In genomic region chr1:241202321-241202845, GRCh38 we compare ENCODE assay signal across 25 cellular contexts.
A peak's percentile ranks its signal among the peaks of the same experiment; 100 is the strongest.
DNase-seq lines count a peak whose midpoint lies in the region; ATAC-seq, FAIRE-seq and TF ChIP-seq lines count a peak whose summit lies in the region.
"Had no signal": no experiment of that assay in that cellular context is flagged by ENCODE, and none has a peak within 500 bp of the region (broad histone marks: within the 10 kb centered on the region; RNA-seq: fewer than 3 reads in every experiment).

No MANE protein-coding gene starts in this region.

- H4K12ac ChIP-seq in trophoblast cell (ENCODE audit: low read depth, low read length): no peak overlapping the region

- in situ Hi-C loops in HepG2 (cut with HindIII; ENCODE audit: extremely low pct_ligation_motif_present, low pct_unique_long_range_greater_than_20kb): no loop called here

- BruUV-seq in HepG2 (replicated peaks; lab: Mats Ljungman, UMichigan): no TSS peak

- H3K36me3 Mint-ChIP-seq in WTC11 (no peaks in the 10 kb centered on the region), glutamatergic neuron (ENCODE audit: unreplicated experiment) (no peaks in the 10 kb centered on the region)

- H3K27ac Mint-ChIP-seq in WTC11: 0 out of 2 replicates have a peak overlapping the region, but pooled peaks have one; percentile 18
- H3K27ac Mint-ChIP-seq in glutamatergic neuron (ENCODE audit: unreplicated experiment): no peak overlapping the region
- H3K27ac Mint-ChIP-seq: T-helper 2 cell treated with Interferon-gamma antibody and Interleukin-4, amounts not matched to agents 5 μg/mL and 100 μg/mL, for 36 hours had no signal

- H2BK12ac ChIP-seq in trophoblast cell (ENCODE audit: low read length): no peak overlapping the region

- TF ChIP-seq CTCF in WTC11 (IDR thresholded peaks at IDR 0.05) (no peak), glutamatergic neuron (IDR thresholded peaks at IDR 0.05; ENCODE audit: partially characterized antibody, unreplicated experiment) (no peak), HepG2 (CRISPR knock-in tag; IDR thresholded peaks at IDR 0.05) (no peak)

- H3K4ac ChIP-seq in trophoblast cell (ENCODE audit: low read depth, low read length): no peak overlapping the region

- no peak overlapping the region for H3K14ac ChIP-seq in trophoblast cell (ENCODE audit: low read length)

- H3K27me3 Mint-ChIP-seq in WTC11 (ENCODE audit: low read depth): no peaks in the 10 kb centered on the region
- H3K27me3 Mint-ChIP-seq in glutamatergic neuron (ENCODE audit: unreplicated experiment): no peaks in the 10 kb centered on the region

- no peak overlapping the region for H3K23ac ChIP-seq in trophoblast cell (ENCODE audit: low read length)

- H3K4me2 ChIP-seq in trophoblast cell (ENCODE audit: low read length): peak overlapping the region; percentile 38
- no peak overlapping the region for H3K4me2 ChIP-seq in HepG2 (ENCODE audit: low read depth, low read length)
- H3K4me2 ChIP-seq: BLaER1 treated with 17β-estradiol and CSF1 and Interleukin-3, amounts not matched to agents 10 nM and 100 nM had no signal

- H3K9ac ChIP-seq in trophoblast cell (ENCODE audit: low read length) (no peak overlapping the region), HepG2 (ENCODE audit: insufficient read depth, low read depth, low read length) (no peak overlapping the region)
- H3K9ac ChIP-seq: BLaER1 treated with 17β-estradiol and CSF1 and Interleukin-3, amounts not matched to agents 10 nM and 100 nM had no signal

- no peak overlapping the region for H4K91ac ChIP-seq in trophoblast cell (ENCODE audit: low read depth, low read length)

- no peak overlapping the region for H3K18ac ChIP-seq in trophoblast cell (ENCODE audit: low read length)

- TF ChIP-seq EP300 in HepG2 (IDR thresholded peaks at IDR 0.05; ENCODE audit: low read depth in 2 of 2, low read length in 2 of 2) (no peak), HepG2 (CRISPR knock-in tag; IDR thresholded peaks at IDR 0.05; ENCODE audit: borderline replicate concordance) (no peak)

- WGBS in trophoblast cell (ENCODE audit: extremely low coverage, insufficient coverage, insufficient read length): no CpG with 5 or more reads among the region's 5 CpGs
- 13% methylated on average over 5 of the region's 5 CpGs for WGBS in right cardiac atrium
- 2% methylated on average over 5 of the region's 5 CpGs for WGBS in HepG2 (ENCODE audit: low lambda C conversion rate)

- ATAC-seq in WTC11: peak; percentile 85
- ATAC-seq in right cardiac atrium: no peak
- no peak for ATAC-seq in HepG2
- no peak for ATAC-seq in esophagus mucosa
- ATAC-seq: HCT116; left ventricle myocardium superior; stimulated activated naive CD8-positive, alpha-beta T cell treated with anti-CD3 and anti-CD28 coated beads, Interleukin-15, Interleukin-2, amounts not matched to agents 100 U/mL and 50 U/mL, for 24 hours had no signal

- H3K4me1 Mint-ChIP-seq in WTC11: peaks cover 13% of the 10 kb centered on the region
- no peaks in the 10 kb centered on the region for H3K4me1 Mint-ChIP-seq in glutamatergic neuron (ENCODE audit: low read depth, unreplicated experiment)

- no peak for TF ChIP-seq POLR2A in HepG2 (IDR thresholded peaks at IDR 0.05; ENCODE audit: insufficient read depth in 1 of 2, low read depth in 2 of 2, low read length in 2 of 2)

- POLR2A ChIA-PET in WTC11 (lab: Charles Lee) (no interaction called here), HepG2 (lab: Yijun Ruan, JAX) (no interaction called here)

- H3K9me3 ChIP-seq in trophoblast cell (ENCODE audit: insufficient read depth, low read depth, low read length) (no peaks in the 10 kb centered on the region), right cardiac atrium (ENCODE audit: control insufficient read depth, low read length) (no peaks in the 10 kb centered on the region), HepG2 (ENCODE audit: low read length) (no peaks in the 10 kb centered on the region)
- H3K9me3 ChIP-seq: BLaER1 treated with 17β-estradiol and CSF1 and Interleukin-3, amounts not matched to agents 10 nM and 100 nM; breast epithelium; neutrophil; thyroid gland had no signal

- no peak overlapping the region for H4K8ac ChIP-seq in trophoblast cell (ENCODE audit: low read depth, low read length)

- no peak for TF ChIP-seq RAD21 in HepG2 (CRISPR knock-in tag; IDR thresholded peaks at IDR 0.05)

- H3K4me3 ChIP-seq in trophoblast cell (ENCODE audit: low read depth, low read length) (no peak overlapping the region), right cardiac atrium (ENCODE audit: low read length) (no peak overlapping the region), HepG2 (replicated peaks in 1 of 3; ENCODE audit: insufficient read depth in 1 of 3, low read depth in 2 of 3, low read length in 3 of 3) (no peak overlapping the region)
- H3K4me3 ChIP-seq: BLaER1 treated with 17β-estradiol and CSF1 and Interleukin-3, amounts not matched to agents 10 nM and 100 nM; breast epithelium; coronary artery; spleen; thyroid gland had no signal

- H2AK5ac ChIP-seq in trophoblast cell (ENCODE audit: low read length): no peak overlapping the region

- H3K79me2 ChIP-seq in trophoblast cell (ENCODE audit: control insufficient read depth, insufficient read depth, low read length, poor library complexity) (no peaks in the 10 kb centered on the region), HepG2 (ENCODE audit: insufficient read depth, low read length) (no peaks in the 10 kb centered on the region)

- CTCF ChIA-PET in WTC11 (lab: Charles Lee) (interaction anchor here (1.3 kb wide), 1 partner anchor 314 kb away, joined by 4 read pairs; no protein-coding TSS in a partner anchor), HepG2 (lab: Yijun Ruan, JAX; ENCODE audit: low intra/inter-chr PET ratio, low total read pairs) (no interaction called here)

- H3K36me3 ChIP-seq in trophoblast cell (ENCODE audit: control insufficient read depth in 1 of 2, insufficient read depth in 2 of 2, low read length in 2 of 2) (no peaks in the 10 kb centered on the region), HepG2 (replicated peaks in 1 of 2; ENCODE audit: control insufficient read depth in 1 of 2, insufficient read depth in 2 of 2, low read length in 2 of 2) (no peaks in the 10 kb centered on the region)
- H3K36me3 ChIP-seq: BLaER1 treated with 17β-estradiol and CSF1 and Interleukin-3, amounts not matched to agents 10 nM and 100 nM; breast epithelium; neutrophil; spleen; thyroid gland; WERI-Rb-1 had no signal

- H3K27ac ChIP-seq in trophoblast cell (ENCODE audit: low read depth, low read length) (peak overlapping the region; percentile 64), right cardiac atrium (ENCODE audit: low read length) (no peak overlapping the region), HepG2 (ENCODE audit: extremely low read length, insufficient read depth, low read length) (no peak overlapping the region)
- H3K27ac ChIP-seq: BLaER1 treated with 17β-estradiol and CSF1 and Interleukin-3, amounts not matched to agents 10 nM and 100 nM; breast epithelium; coronary artery; neutrophil; spleen; thyroid gland; WERI-Rb-1 had no signal

- H4K20me1 ChIP-seq in HepG2 (ENCODE audit: insufficient read depth, low read length): no peaks in the 10 kb centered on the region
- H4K20me1 ChIP-seq: BLaER1 treated with 17β-estradiol and CSF1 and Interleukin-3, amounts not matched to agents 10 nM and 100 nM had no signal

- H3K27me3 ChIP-seq in trophoblast cell (ENCODE audit: insufficient read depth, low read length): no peaks in the 10 kb centered on the region
- no peaks in the 10 kb centered on the region for H3K27me3 ChIP-seq in right cardiac atrium (ENCODE audit: control insufficient read depth, insufficient read depth)
- H3K27me3 ChIP-seq in HepG2 (ENCODE audit: control insufficient read depth in 1 of 2, insufficient read depth in 2 of 2, low read length in 2 of 2): no peaks in the 10 kb centered on the region
- H3K27me3 ChIP-seq: BLaER1 treated with 17β-estradiol and CSF1 and Interleukin-3, amounts not matched to agents 10 nM and 100 nM; breast epithelium; neutrophil; spleen; thyroid gland had no signal

- peaks cover 0 to 2% of the 10 kb centered on the region in 2 experiments for H3K4me1 ChIP-seq in trophoblast cell (ENCODE audit: control insufficient read depth in 1 of 2, insufficient read depth in 2 of 2, low read length in 2 of 2)
- no peaks in the 10 kb centered on the region for H3K4me1 ChIP-seq in right cardiac atrium (ENCODE audit: control insufficient read depth, insufficient read depth, low read length)
- no peaks in the 10 kb centered on the region for H3K4me1 ChIP-seq in HepG2 (ENCODE audit: insufficient read depth, low read length)
- H3K4me1 ChIP-seq: BLaER1 treated with 17β-estradiol and CSF1 and Interleukin-3, amounts not matched to agents 10 nM and 100 nM; breast epithelium; spleen; thyroid gland had no signal

- H3K79me1 ChIP-seq in trophoblast cell (ENCODE audit: low read length): peaks cover 1% of the 10 kb centered on the region

- intact Hi-C loops in right cardiac atrium (cut with DNase I) (no loop called here), HepG2 (cut with micrococcal nuclease; ENCODE audit: unreplicated experiment) (no loop called here)

- no peak for FAIRE-seq in HepG2 (lab: Jason Lieb, UNC)

- no peak overlapping the region for H2BK5ac ChIP-seq in trophoblast cell (ENCODE audit: low read depth, low read length, poor library complexity)

- H3K4me3 Mint-ChIP-seq in WTC11 (no peak overlapping the region), glutamatergic neuron (ENCODE audit: unreplicated experiment) (no peak overlapping the region)
- H3K4me3 Mint-ChIP-seq: T-helper 2 cell treated with Interferon-gamma antibody and Interleukin-4, amounts not matched to agents 5 μg/mL and 100 μg/mL, for 36 hours had no signal

- H3K9me3 Mint-ChIP-seq in WTC11 (peaks cover 3% of the 10 kb centered on the region; the same call in 1 of the 2 replicates), glutamatergic neuron (ENCODE audit: unreplicated experiment) (no peaks in the 10 kb centered on the region)
- H3K9me3 Mint-ChIP-seq: T-helper 2 cell treated with Interferon-gamma antibody and Interleukin-4, amounts not matched to agents 5 μg/mL and 100 μg/mL, for 36 hours had no signal

- no peak overlapping the region for H2BK120ac ChIP-seq in trophoblast cell (ENCODE audit: insufficient read depth, low read length, poor library complexity)

- peak; percentile 60 for DNase-seq in ELF-1 (ENCODE audit: low read depth, low spot score)
- no peak for DNase-seq in WTC11 (ENCODE audit: low spot score)
- peak; percentile 2 for DNase-seq in kidney tubule cell (ENCODE audit: low spot score)
- DNase-seq in trophoblast cell: peak in 1 of 2 donors; percentile 34
- DNase-seq in right cardiac atrium: no peak
- DNase-seq in glutamatergic neuron: no peak
- DNase-seq in HepG2 (ENCODE audit: low spot score): no peak
- DNase-seq: activated CD4-positive, alpha-beta T cell treated with anti-CD3 and anti-CD28 coated beads, Interleukin-2, amount 50 U/mL, for 48 hours; activated gamma-delta T cell; Karpas-422; left ventricle myocardium superior; NCI-H187 treated with DMSO at 0.1 percent for 48 hours; NCI-H2227 treated with DMSO at 0.1 percent for 48 hours; spleen; stimulated activated CD4-positive, alpha-beta T cell treated with anti-CD3 and anti-CD28 coated beads, Interleukin-4, amount 100 ng/mL, for 24 hours; stimulated activated naive CD8-positive, alpha-beta T cell treated with anti-CD3 and anti-CD28 coated beads, Interleukin-15, Interleukin-2, amounts not matched to agents 100 U/mL and 50 U/mL, for 24 hours; thyroid gland; WERI-Rb-1 had no signal

- no peak overlapping the region for H2AFZ ChIP-seq in trophoblast cell (ENCODE audit: insufficient read depth, low read length, poor library complexity)
- no peak overlapping the region for H2AFZ ChIP-seq in HepG2 (ENCODE audit: low read length)

Comparison
In these comparisons a context has a peak if more than half of its experiments do, and no peak if none do; other contexts are left out.
1. DNase-seq: peak in ELF-1 (single experiment) and kidney tubule cell (single experiment); none in WTC11 (single experiment), right cardiac atrium (0 of 3), glutamatergic neuron (single experiment) and HepG2 (single experiment).